8 cellular contexts compared by ENCODE assay signal in genomic region chr11:67640021-67640757, GRCh38. TPM values are rescaled to one million over a fixed set of nuclear protein-coding genes. Genes with fewer than 3 reads are reported as not detected.
DNase-seq lines count a peak whose midpoint lies in the region; ATAC-seq and TF ChIP-seq lines count a peak whose summit lies in the region.

No MANE protein-coding gene starts in this region.

- CTCF ChIA-PET in A673 (lab: Charles Lee) = interaction anchor here (1.2 kb wide), 1 partner anchor 11 kb away, joined by 3 read pairs; no protein-coding TSS in a partner anchor

- intact Hi-C loops in A673 (cut with micrococcal nuclease; ENCODE audit: unreplicated experiment) = no loop called here

- DNase-seq in A673 (ENCODE audit: low spot score) = peak; percentile 69
- peak; percentile 79 for DNase-seq in GM12865 (ENCODE audit: low read depth)
- peak; percentile 42 for DNase-seq in NOMO-1 treated with dmso at 0.1 percent for 144 hours (lab: John Stamatoyannopoulos, UW; ENCODE audit: unreplicated experiment)
- peak; percentile 29 for DNase-seq in activated T-helper 1 cell treated with Interleukin-2 at 50 U/mL for 16 hours (ENCODE audit: low read depth)
- peak; percentile 52 for DNase-seq in fibroblast of pulmonary artery (ENCODE audit: low read depth)
- DNase-seq in omental fat pad (ENCODE audit: low spot score) = no peak
- no peak for DNase-seq in cortex of kidney (lab: John Stamatoyannopoulos, UW)

- H3K4me3 ChIP-seq in A673 (ENCODE audit: low read depth, low read length, poor library complexity, severe bottlenecking) (no peak overlapping the region), GM12865 (ENCODE audit: low read depth, low read length) (no peak overlapping the region), fibroblast of pulmonary artery (replicated peaks; ENCODE audit: low read depth, low read length) (no peak overlapping the region)

- no peaks in the 10 kb centered on the region for H3K9me3 ChIP-seq in A673 (ENCODE audit: low read depth, low read length, poor library complexity, severe bottlenecking)

- POLR2A ChIA-PET in A673 (lab: Charles Lee; ENCODE audit: low non-redundant PET) = no interaction called here

- H3K27ac ChIP-seq in A673 (ENCODE audit: low read depth, low read length, poor library complexity, severe bottlenecking) = no peak overlapping the region

- no peaks in the 10 kb centered on the region for H3K36me3 ChIP-seq in A673 (ENCODE audit: insufficient read depth, low read length, poor library complexity, severe bottlenecking)

- H3K27me3 ChIP-seq in A673 (replicated peaks; ENCODE audit: insufficient read depth, low read depth, low read length, poor library complexity) = no peaks in the 10 kb centered on the region

- peak; percentile 83 for TF ChIP-seq CTCF in A673 (conservative IDR thresholded peaks at IDR 0.05; ENCODE audit: low read depth, low read length)
- TF ChIP-seq CTCF in GM12865 (IDR thresholded peaks at IDR 0.05; ENCODE audit: insufficient read depth, low read depth, low read length, missing control alignments) = peak; percentile 84
- TF ChIP-seq CTCF in fibroblast of pulmonary artery (IDR thresholded peaks at IDR 0.05; ENCODE audit: low read length, missing control alignments) = peak; percentile 70
- no peak for TF ChIP-seq CTCF in omental fat pad (IDR thresholded peaks at IDR 0.05)

- no peaks in the 10 kb centered on the region for H3K4me1 ChIP-seq in A673 (ENCODE audit: insufficient read depth, low read length, poor library complexity, severe bottlenecking)

- ATAC-seq in omental fat pad (ENCODE audit: low FRiP score) (peak; percentile 37), HG03196 (IDR thresholded peaks at IDR 0.05; ENCODE audit: unreplicated experiment) (no peak)

- BruUV-seq in A673 (replicated peaks; lab: Mats Ljungman, UMichigan) = no TSS peak

RNA-seq across cellular contexts. Expression of gene TBX10, which starts 0.6 kb away (rescaled TPM):
- not detected in 2 replicates for total RNA-seq in A673 (2021)
- total RNA-seq in omental fat pad = not detected

RNA-seq across cellular contexts. Expression of gene ACY3, which starts 10.3 kb away (rescaled TPM):
- total RNA-seq in A673 (2021) (not detected in 2 replicates), omental fat pad (not detected)

RNA-seq across cellular contexts. Expression of gene NUDT8, which starts 10.5 kb away (rescaled TPM):
- total RNA-seq in A673 (2021) = 3.4 and 4.7 TPM in 2 replicates
- 10 to 100 TPM in 2 of 4 donors, 1 to 10 TPM in 2; 5.5 to 15.4 (median 9.7) TPM for total RNA-seq in omental fat pad

RNA-seq across cellular contexts. Expression of gene NDUFV1, which starts 33.5 kb away (rescaled TPM):
- total RNA-seq in A673 (2021) = 250 and 275 TPM in 2 replicates
- 100 to 1,000 TPM; 143 to 233 (median 165) TPM for total RNA-seq in omental fat pad

RNA-seq across cellular contexts. Expression of gene ALDH3B2, which starts 34.2 kb away (rescaled TPM):
- not detected in 2 replicates for total RNA-seq in A673 (2021)
- total RNA-seq in omental fat pad = not detected

Comparison
In these comparisons a context has a peak if more than half of its experiments do, and no peak if none do; other contexts are left out.
1. DNase-seq: peak in A673 (single experiment), GM12865 (single experiment), NOMO-1 treated with dmso at 0.1 percent for 144 hours (single experiment), activated T-helper 1 cell treated with Interleukin-2 at 50 U/mL for 16 hours (single experiment) and fibroblast of pulmonary artery (single experiment); none in omental fat pad (single experiment) and cortex of kidney (single experiment).
2. CTCF ChIP-seq: peak in A673 (single experiment), GM12865 (single experiment) and fibroblast of pulmonary artery (single experiment); none in omental fat pad (0 of 3).